16 cellular contexts compared by ENCODE assay signal in the genomic region with DNA sequence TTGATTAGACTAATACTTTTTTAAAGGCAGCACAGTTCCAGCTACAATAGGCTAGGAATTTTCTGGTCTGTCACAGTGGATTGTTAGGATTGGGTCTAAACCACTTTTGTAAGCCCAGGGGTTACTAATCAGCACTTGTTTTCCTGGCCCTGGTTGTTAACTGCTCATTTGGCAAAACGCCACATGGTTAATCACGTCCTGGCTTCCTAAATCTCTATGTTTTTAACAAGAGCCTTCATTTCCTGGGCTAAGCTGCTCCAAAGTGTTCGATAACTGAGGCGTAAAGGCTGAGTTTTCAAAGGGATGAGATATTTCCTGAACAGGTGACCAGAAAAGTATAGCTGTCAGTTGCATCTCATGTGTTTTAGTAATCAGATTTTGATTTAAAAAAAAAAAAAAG. TPM values are rescaled to one million over a fixed set of nuclear protein-coding genes. Genes with fewer than 3 reads are reported as not detected.
A peak's percentile ranks its signal among the peaks of the same experiment; 100 is the strongest.
DNase-seq lines count a peak whose midpoint lies in the region; ATAC-seq and TF ChIP-seq lines count a peak whose summit lies in the region.
"Had no signal": no experiment of that assay in that cellular context is flagged by ENCODE, and none has a peak within 500 bp of the region (broad histone marks: within the 10 kb centered on the region; RNA-seq: fewer than 3 reads in every experiment).

No MANE protein-coding gene starts in this region.

- no peak overlapping the region for H3K27ac ChIP-seq in SK-N-SH (ENCODE audit: low read depth in 2 of 2, low read length in 1 of 2)
- H3K27ac ChIP-seq: left lung, ovary had no signal

- H3F3A ChIP-seq in SK-N-SH (replicated peaks; ENCODE audit: insufficient read depth) = no peaks in the 10 kb centered on the region

- H3K27me3 ChIP-seq in SK-N-SH (ENCODE audit: insufficient read depth) = 0 out of 2 replicates have a peak, but pooled peaks cover 21% of the 10 kb centered on the region
- H3K27me3 ChIP-seq: ovary had no signal

- CTCF ChIA-PET in SK-N-SH (lab: Yijun Ruan, JAX) = no interaction called here

- TF ChIP-seq EP300 in SK-N-SH (IDR thresholded peaks at IDR 0.05; ENCODE audit: borderline replicate concordance in 1 of 2, low read depth in 1 of 2, low read length in 1 of 2) = no peak

- H4K20me1 ChIP-seq in SK-N-SH (ENCODE audit: insufficient read depth) = no peaks in the 10 kb centered on the region

- POLR2A ChIA-PET in SK-N-SH (lab: Yijun Ruan, JAX) = no interaction called here

- H3K9me2 ChIP-seq in SK-N-SH = no peaks in the 10 kb centered on the region

- no peaks in the 10 kb centered on the region; a peak in 1 of 4 replicates for H3K4me1 ChIP-seq in SK-N-SH (ENCODE audit: control insufficient read depth in 1 of 2, insufficient read depth in 2 of 2, low read depth in 1 of 2, low read length in 1 of 2)
- H3K4me1 ChIP-seq: left lung had no signal

- H3K4me3 ChIP-seq in Jurkat, Clone E6-1 (ENCODE audit: low read length) = no peak overlapping the region
- H3K4me3 ChIP-seq in SK-N-SH (ENCODE audit: low read depth in 2 of 2, low read length in 1 of 2) = no peak overlapping the region
- H3K4me3 ChIP-seq: left lung, ovary had no signal

- H3K4me2 ChIP-seq in SK-N-SH = no peak overlapping the region

- H3K9me3 ChIP-seq in SK-N-SH = no peaks in the 10 kb centered on the region
- H3K9me3 ChIP-seq: left lung, ovary had no signal

- TF ChIP-seq RAD21 in SK-N-SH (IDR thresholded peaks at IDR 0.05; ENCODE audit: low read length) = no peak

- DNase-seq in A172 (ENCODE audit: low spot score) (peak; percentile 41), NCI-H82 (lab: John Stamatoyannopoulos, UW) (peak; percentile 62), fibroblast of peridontal ligament (ENCODE audit: extremely low read depth) (peak; percentile 5), SK-N-SH (no peak), AML-193 (lab: John Stamatoyannopoulos, UW) (no peak)
- peak; percentile 17 for DNase-seq in Jurkat, Clone E6-1 (ENCODE audit: low read depth, low spot score)
- DNase-seq: activated B cell treated with CpG ODN at 0.5 μM for 24 hours; activated T-cell treated with anti-CD3 and anti-CD28 coated beads, Interleukin-2, amount 50 U/mL, for 4 hours; H9; left lung; ovary; stimulated activated CD4-positive, alpha-beta T cell treated with anti-CD3 and anti-CD28 coated beads, Interleukin-1b, Interleukin-23, amount 100 ng/mL, for 48 hours had no signal

- H3K36me3 ChIP-seq in SK-N-SH (replicated peaks in 1 of 2; ENCODE audit: control insufficient read depth in 1 of 2, insufficient read depth in 2 of 2, low read length in 1 of 2) = no peaks in the 10 kb centered on the region
- H3K36me3 ChIP-seq: left lung, ovary had no signal

- H3K79me2 ChIP-seq in SK-N-SH (ENCODE audit: insufficient read depth) = no peaks in the 10 kb centered on the region

- WGBS in SK-N-SH (ENCODE audit: low lambda C conversion rate) = 7% methylated on average over 4 of the region's 4 CpGs

- H2AFZ ChIP-seq in SK-N-SH (ENCODE audit: low read depth) = no peak overlapping the region

- H3K9ac ChIP-seq in SK-N-SH = no peak overlapping the region

- no peak for TF ChIP-seq CTCF in SK-N-SH (IDR thresholded peaks at IDR 0.05)

- ATAC-seq in GM21576 (IDR thresholded peaks at IDR 0.05; ENCODE audit: unreplicated experiment) (no peak), HG02623 (IDR thresholded peaks at IDR 0.05; ENCODE audit: unreplicated experiment) (no peak)
- ATAC-seq: activated T-cell treated with anti-CD3 and anti-CD28 coated beads, Interleukin-2, amount 50 U/mL, for 4 hours; left lung; Panc1 had no signal

TF ChIP-seq in SK-N-SH, 30 proteins besides CTCF, POLR2A, EP300 and RAD21:
- no peak for TF ChIP-seq MXI1 (IDR thresholded peaks at IDR 0.05; ENCODE audit: low read depth, low read length)
- no peak for TF ChIP-seq TCF12 (IDR thresholded peaks at IDR 0.05)
- TF ChIP-seq, protein P1, sequence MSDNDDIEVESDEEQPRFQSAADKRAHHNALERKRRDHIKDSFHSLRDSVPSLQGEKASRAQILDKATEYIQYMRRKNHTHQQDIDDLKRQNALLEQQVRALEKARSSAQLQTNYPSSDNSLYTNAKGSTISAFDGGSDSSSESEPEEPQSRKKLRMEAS (IDR thresholded peaks at IDR 0.05; ENCODE audit: low read depth) = no peak
- TF ChIP-seq, protein P2, sequence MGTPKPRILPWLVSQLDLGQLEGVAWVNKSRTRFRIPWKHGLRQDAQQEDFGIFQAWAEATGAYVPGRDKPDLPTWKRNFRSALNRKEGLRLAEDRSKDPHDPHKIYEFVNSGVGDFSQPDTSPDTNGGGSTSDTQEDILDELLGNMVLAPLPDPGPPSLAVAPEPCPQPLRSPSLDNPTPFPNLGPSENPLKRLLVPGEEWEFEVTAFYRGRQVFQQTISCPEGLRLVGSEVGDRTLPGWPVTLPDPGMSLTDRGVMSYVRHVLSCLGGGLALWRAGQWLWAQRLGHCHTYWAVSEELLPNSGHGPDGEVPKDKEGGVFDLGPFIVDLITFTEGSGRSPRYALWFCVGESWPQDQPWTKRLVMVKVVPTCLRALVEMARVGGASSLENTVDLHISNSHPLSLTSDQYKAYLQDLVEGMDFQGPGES (IDR thresholded peaks at IDR 0.05; ENCODE audit: low read depth, low read length) = no peak
- TF ChIP-seq TEAD4 (IDR thresholded peaks at IDR 0.05; ENCODE audit: borderline replicate concordance, insufficient read depth) = no peak
- no peak for TF ChIP-seq EZH2phosphoT487 (IDR thresholded peaks at IDR 0.05; ENCODE audit: borderline replicate concordance, low read depth)
- TF ChIP-seq TAF1 (IDR thresholded peaks at IDR 0.05; ENCODE audit: borderline replicate concordance, low read depth, low read length) = no peak
- no peak for TF ChIP-seq RCOR1 (IDR thresholded peaks at IDR 0.05; ENCODE audit: low read length)
- no peak for TF ChIP-seq NFIC (IDR thresholded peaks at IDR 0.05; ENCODE audit: borderline replicate concordance)
- no peak for TF ChIP-seq YY1 (IDR thresholded peaks at IDR 0.05; ENCODE audit: low read depth)
- TF ChIP-seq MEF2A (IDR thresholded peaks at IDR 0.05; ENCODE audit: borderline replicate concordance, low read depth) = no peak

RNA-seq across cellular contexts. Expression of a gene that starts 38.9 kb away (rescaled TPM):
- not detected in 2 replicates for total RNA-seq in A172 (2014; rRNA removed; shearing (Covaris generic))
- polyA plus RNA-seq in Jurkat, Clone E6-1 (2012; ENCODE audit: insufficient read depth, insufficient read length) = not detected
- not detected in 2 replicates for polyA plus RNA-seq in SK-N-SH (2012; rRNA removed)
- polyA plus RNA-seq in SK-N-SH (2012; cell fraction: cytosol; rRNA removed) = not detected in 2 replicates
- not detected in 2 replicates for polyA plus RNA-seq in SK-N-SH (2012; cell fraction: nucleus; rRNA removed)
- total RNA-seq: activated B cell treated with CpG ODN at 0.5 μM for 24 hours; activated T-cell treated with anti-CD3 and anti-CD28 coated beads, Interleukin-2, amount 50 U/mL, for 4 hours; H9; left lung; ovary had no signal
- polyA plus RNA-seq: AG04450, ovary had no signal

Comparison
In these comparisons a context has a peak if more than half of its experiments do, and no peak if none do; other contexts are left out.
1. DNase-seq: peak in A172 (single experiment), Jurkat, Clone E6-1 (single experiment), NCI-H82 (single experiment) and fibroblast of peridontal ligament (single experiment); none in SK-N-SH (single experiment) and AML-193 (0 of 2).